In the genomic region with DNA sequence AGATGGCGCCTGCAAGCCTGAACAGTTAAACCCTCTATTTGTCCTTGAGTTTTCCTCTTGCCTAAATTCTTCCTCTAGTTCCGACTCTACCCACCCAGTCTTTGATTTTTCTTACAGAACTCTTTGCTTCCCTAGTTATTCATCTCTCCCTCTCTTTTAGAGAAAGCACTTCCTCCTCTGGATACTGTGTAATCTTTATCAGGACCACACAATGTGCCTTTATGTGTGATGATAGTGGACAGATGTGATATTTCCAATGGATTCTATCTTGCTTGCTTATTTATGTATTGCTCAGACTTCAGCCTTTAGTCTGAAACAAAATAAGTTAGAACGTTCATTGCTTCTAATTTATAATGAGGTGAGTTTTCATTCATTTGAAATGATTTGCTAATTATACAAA, we compare ENCODE assay signal across 28 cellular contexts.
"Had no signal": no experiment of that assay in that cellular context is flagged by ENCODE, and none has a peak within 500 bp of the region (broad histone marks: within the 10 kb centered on the region; RNA-seq: fewer than 3 reads in every experiment).

No MANE protein-coding gene starts in this region.

- H3K9me3 ChIP-seq: esophagus muscularis mucosa, gastroesophageal sphincter had no signal

- H3K36me3 ChIP-seq: brain microvascular endothelial cell, esophagus muscularis mucosa, gastroesophageal sphincter had no signal

- H3K4me3 ChIP-seq: esophagus muscularis mucosa, gastroesophageal sphincter had no signal

- FAIRE-seq: astrocyte, bronchial epithelial cell, colon had no signal

- H3K27me3 ChIP-seq: brain microvascular endothelial cell, esophagus muscularis mucosa, foreskin keratinocyte, gastroesophageal sphincter had no signal

- ATAC-seq: activated CD4-positive, alpha-beta T cell treated with anti-CD3 and anti-CD28 coated beads for 36 hours; activated CD8-positive, alpha-beta T cell treated with anti-CD3 and anti-CD28 coated beads for 36 hours; activated T-cell treated with anti-CD3 and anti-CD28 coated beads, Interleukin-2, amount 50 U/mL, for 4 hours; activated T-helper 17 cell treated with anti-CD3 and anti-CD28 coated beads, Interleukin-2, amount 50 U/mL, for 72 hours; effector memory CD8-positive, alpha-beta T cell; foreskin keratinocyte; gastroesophageal sphincter had no signal

- DNase-seq: activated CD4-positive, alpha-beta T cell treated with anti-CD3 and anti-CD28 coated beads for 36 hours; activated CD4-positive, alpha-beta T cell treated with anti-CD3 and anti-CD28 coated beads, Interleukin-2, amount 10 ng/mL, durations not matched to agents 7 days and 5 days; activated CD4-positive, alpha-beta T cell treated with anti-CD3 and anti-CD28 coated beads, Interleukin-2, amount 50 U/mL, for 48 hours; activated CD4-positive, CD25-positive, alpha-beta regulatory T cell; activated CD4-positive, CD25-positive, alpha-beta regulatory T cell treated with anti-CD3 and anti-CD28 coated beads, Interleukin-2, amount 50 U/mL, for 72 hours; activated CD8-positive, alpha-beta memory T cell treated with anti-CD3 and anti-CD28 coated beads for 24 hours; activated CD8-positive, alpha-beta T cell treated with anti-CD3 and anti-CD28 coated beads for 36 hours; activated effector memory CD4-positive, alpha-beta T cell treated with Interleukin-2 at 50 U/mL for 16 hours; activated gamma-delta T cell treated with Interleukin-2 at 50 U/mL for 16 hours; activated naive CD4-positive, alpha-beta T cell treated with anti-CD3 and anti-CD28 coated beads, Interleukin-2, amount 50 U/mL, for 16 hours; activated naive CD4-positive, alpha-beta T cell treated with Interleukin-2 at 50 U/mL for 16 hours; activated T-cell treated with anti-CD3 and anti-CD28 coated beads, Interleukin-2, amount 50 U/mL, for 4 hours; amniotic stem cell; anterior cingulate cortex; brain microvascular endothelial cell; cortex of kidney; dermis blood vessel endothelial cell; effector CD4-positive, alpha-beta T cell; effector memory CD8-positive, alpha-beta T cell; foreskin keratinocyte; hippocampal formation; T-helper 2 cell had no signal

- H3K27ac ChIP-seq: brain microvascular endothelial cell, esophagus muscularis mucosa, foreskin keratinocyte, gastroesophageal sphincter had no signal
